Comparison of ENCODE assay signal across 8 cellular contexts in the genomic region with DNA sequence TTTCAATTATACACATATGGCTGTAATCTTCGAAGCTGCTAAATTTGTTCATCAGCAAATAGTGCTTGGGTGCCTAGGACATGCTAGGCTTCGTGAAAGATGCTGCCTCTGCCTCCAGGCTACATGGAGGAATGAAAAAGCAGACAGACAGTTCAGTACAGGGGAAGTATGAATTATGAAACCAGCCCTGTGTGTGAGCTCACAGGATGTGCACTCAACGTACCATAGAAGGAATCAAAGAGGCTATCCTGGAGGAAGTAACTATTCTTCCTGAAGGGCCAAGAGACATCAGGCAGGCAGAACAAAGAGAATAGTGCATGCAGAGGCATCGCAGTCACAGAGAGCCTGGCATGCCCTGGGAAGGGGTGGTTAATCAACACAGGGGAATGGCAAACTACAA.
DNase-seq lines count a peak whose midpoint lies in the region; ATAC-seq and TF ChIP-seq lines count a peak whose summit lies in the region.

No MANE protein-coding gene starts in this region.

- peak overlapping the region in 1 of 2 donors; percentile 19 for H3K4me3 Mint-ChIP-seq in effector memory CD8-positive, alpha-beta T cell

- H3K4me3 ChIP-seq in left ventricle myocardium inferior (no peak overlapping the region), aorta (ENCODE audit: low read length in 2 of 2) (no peak overlapping the region)

- no peaks in the 10 kb centered on the region for H3K36me3 ChIP-seq in left ventricle myocardium inferior
- H3K36me3 ChIP-seq in aorta (ENCODE audit: control insufficient read depth in 1 of 2, insufficient read depth in 2 of 2, low read length in 1 of 2) = no peaks in the 10 kb centered on the region

- H3K9me3 ChIP-seq in left ventricle myocardium inferior (replicated peaks) (peaks cover 6% of the 10 kb centered on the region), aorta (ENCODE audit: control insufficient read depth, low read length) (no peaks in the 10 kb centered on the region)

- H3K9me3 Mint-ChIP-seq in effector memory CD8-positive, alpha-beta T cell = no peaks in the 10 kb centered on the region

- 83 to 86% methylated on average over 4 of the region's 4 CpGs for WGBS in aorta, 2 donors

- H3K4me1 Mint-ChIP-seq in effector memory CD8-positive, alpha-beta T cell (ENCODE audit: low read depth in 2 of 2) = peaks cover 35 to 58% of the 10 kb centered on the region in 2 donors

- H3K4me1 ChIP-seq in left ventricle myocardium inferior (peaks cover 22% of the 10 kb centered on the region), aorta (ENCODE audit: control insufficient read depth in 1 of 2, insufficient read depth in 2 of 2, low read length in 2 of 2) (peaks cover 2 to 10% of the 10 kb centered on the region in 2 donors)

- H3K27ac ChIP-seq in left ventricle myocardium inferior (replicated peaks) = no peak overlapping the region
- no peak overlapping the region for H3K27ac ChIP-seq in aorta (ENCODE audit: low read depth in 1 of 2, low read length in 2 of 2)

- H3K27me3 ChIP-seq in left ventricle myocardium inferior (ENCODE audit: low read depth) (no peaks in the 10 kb centered on the region), aorta (ENCODE audit: control insufficient read depth in 1 of 2, insufficient read depth in 2 of 2, low read length in 1 of 2) (no peaks in the 10 kb centered on the region)

- peak; percentile 52 for ATAC-seq in Right ventricle myocardium inferior
- ATAC-seq in HG03565 (IDR thresholded peaks at IDR 0.05; ENCODE audit: unreplicated experiment) = peak; percentile 62
- ATAC-seq in effector memory CD8-positive, alpha-beta T cell (replicated peaks) = peak; percentile 38
- peak; percentile 22 for ATAC-seq in aorta (ENCODE audit: low FRiP score)

- peaks cover 4% of the 10 kb centered on the region for H3K36me3 Mint-ChIP-seq in effector memory CD8-positive, alpha-beta T cell (ENCODE audit: insufficient read depth)

- intact Hi-C loops in Right ventricle myocardium inferior (cut with DNase I) (no loop called here), left ventricle myocardium inferior (cut with micrococcal nuclease) (no loop called here), aorta (cut with DNase I) (no loop called here)

- H3K27ac Mint-ChIP-seq in effector memory CD8-positive, alpha-beta T cell = peak overlapping the region; percentile 64 to 80

- DNase-seq in Right ventricle myocardium inferior (ENCODE audit: missing footprints) = no peak
- DNase-seq in left ventricle myocardium inferior = no peak
- DNase-seq in effector memory CD8-positive, alpha-beta T cell = no peak
- DNase-seq in aorta = no peak
- DNase-seq in NCI-H1048 (lab: John Stamatoyannopoulos, UW) = no peak
- no peak for DNase-seq in cerebellum (ENCODE audit: low spot score)
- DNase-seq in iPS-NIHi7 (ENCODE audit: extremely low spot score) = no peak

- no peak for TF ChIP-seq CTCF in left ventricle myocardium inferior (IDR thresholded peaks at IDR 0.05; ENCODE audit: borderline replicate concordance)

- H3K27me3 Mint-ChIP-seq in effector memory CD8-positive, alpha-beta T cell = no peaks in the 10 kb centered on the region
